8 cellular contexts compared by ENCODE assay signal in genomic region chr4:184384810-184385557, GRCh38.
DNase-seq lines count a peak whose midpoint lies in the region; ATAC-seq and TF ChIP-seq lines count a peak whose summit lies in the region.

No MANE protein-coding gene starts in this region.

- H3K27ac ChIP-seq in right atrium auricular region (peak overlapping the region; percentile 81 to 86), sigmoid colon (peak overlapping the region; percentile 79 to 84 (median 80))

- no peak for DNase-seq in right atrium auricular region (ENCODE audit: low spot score)
- DNase-seq in left cardiac atrium, result no peak
- DNase-seq in chondrocyte (ENCODE audit: low spot score), result no peak
- no peak for DNase-seq in sigmoid colon
- DNase-seq in NCI-H1417 (lab: John Stamatoyannopoulos, UW), result no peak
- no peak for DNase-seq in NCI-H2171 (lab: John Stamatoyannopoulos, UW)
- DNase-seq in central memory CD4-positive, alpha-beta T cell, result no peak

- TF ChIP-seq EP300 in sigmoid colon (IDR thresholded peaks at IDR 0.05), result no peak

- ATAC-seq in left cardiac atrium, result no peak
- ATAC-seq in HG03442 (IDR thresholded peaks at IDR 0.05; ENCODE audit: unreplicated experiment), result peak; percentile 26

- H3K4me3 Mint-ChIP-seq in chondrocyte (ENCODE audit: unreplicated experiment), result peak overlapping the region; percentile 55

- H3K36me3 ChIP-seq in right atrium auricular region (peaks cover 19% of the 10 kb centered on the region), sigmoid colon (peaks cover 4 to 35% (median 12%) of the 10 kb centered on the region in 4 donors)

- H3K4me1 ChIP-seq in right atrium auricular region (peaks cover 0 to 77% of the 10 kb centered on the region in 2 donors), sigmoid colon (peaks cover 0 to 50% (median 47%) of the 10 kb centered on the region in 4 donors)

- H3K27ac Mint-ChIP-seq in chondrocyte (ENCODE audit: unreplicated experiment), result peak overlapping the region; percentile 88

- no peak for TF ChIP-seq POLR2A in sigmoid colon (IDR thresholded peaks at IDR 0.05)

- peaks cover 21% of the 10 kb centered on the region for H3K36me3 Mint-ChIP-seq in chondrocyte (ENCODE audit: low read depth)

- H3K9me3 ChIP-seq in right atrium auricular region (no peaks in the 10 kb centered on the region), sigmoid colon (no peaks in the 10 kb centered on the region)

- H3K4me3 ChIP-seq in right atrium auricular region (no peak overlapping the region), sigmoid colon (no peak overlapping the region)

- no peaks in the 10 kb centered on the region for H3K27me3 Mint-ChIP-seq in chondrocyte (ENCODE audit: low read depth)

- no peak for TF ChIP-seq CTCF in right atrium auricular region (IDR thresholded peaks at IDR 0.05)
- no peak for TF ChIP-seq CTCF in chondrocyte (IDR thresholded peaks at IDR 0.05)
- no peak for TF ChIP-seq CTCF in sigmoid colon (IDR thresholded peaks at IDR 0.05)

- intact Hi-C loops in left cardiac atrium (cut with DNase I), result loop anchor here (2.0 to 10.0 kb wide), 4 partner anchors 38 to 152 kb away; no protein-coding TSS in a partner anchor
- intact Hi-C loops in sigmoid colon (cut with DNase I), result loop anchor here (5.0 kb wide), 4 partner anchors 38 to 152 kb away; partner anchors contain the start of gene IRF2

- H3K9me3 Mint-ChIP-seq in chondrocyte (ENCODE audit: low read depth), result no peaks in the 10 kb centered on the region

- peaks cover 42% of the 10 kb centered on the region for H3K4me1 Mint-ChIP-seq in chondrocyte (ENCODE audit: low read depth)

- H3K27me3 ChIP-seq in right atrium auricular region (no peaks in the 10 kb centered on the region), sigmoid colon (no peaks in the 10 kb centered on the region)

- 28 to 53% methylated on average over 7 of the region's 7 CpGs for WGBS in sigmoid colon, 2 donors
